13 cellular contexts compared by ENCODE assay signal in the genomic region with DNA sequence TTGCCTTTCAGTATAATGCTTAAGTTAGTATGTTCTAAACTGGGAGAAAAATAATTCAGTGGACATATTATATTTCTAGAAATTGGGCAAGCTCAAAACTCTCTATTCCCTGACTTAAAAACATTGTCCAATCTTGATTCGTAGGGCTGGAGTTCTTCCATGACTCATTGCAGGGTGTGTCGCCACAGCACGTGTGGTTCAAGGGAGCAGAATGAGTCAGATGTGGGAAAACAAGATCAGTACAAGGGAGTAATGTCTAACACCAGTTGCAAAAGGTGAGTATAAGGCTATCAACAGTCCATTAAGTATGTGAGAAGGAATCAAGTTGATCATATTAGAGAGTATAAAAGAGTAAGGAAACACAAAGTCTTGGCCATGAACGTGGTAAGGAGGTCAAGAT.
DNase-seq lines count a peak whose midpoint lies in the region; TF ChIP-seq lines count a peak whose summit lies in the region.
"Had no signal": no experiment of that assay in that cellular context is flagged by ENCODE, and none has a peak within 500 bp of the region (broad histone marks: within the 10 kb centered on the region; RNA-seq: fewer than 3 reads in every experiment).

No MANE protein-coding gene starts in this region.

- no peaks in the 10 kb centered on the region for H3F3A ChIP-seq in SU-DHL-6 (ENCODE audit: insufficient read depth)

- no peak overlapping the region for H3K4me3 Mint-ChIP-seq in MCF 10A (ENCODE audit: unreplicated experiment)

- H3K4me1 ChIP-seq in breast epithelium = no peaks in the 10 kb centered on the region
- H3K4me1 ChIP-seq: right lobe of liver, vagina had no signal

- no peak overlapping the region for H3K4me2 ChIP-seq in SU-DHL-6 (ENCODE audit: low read depth, low read length, poor library complexity, severe bottlenecking)

- BruUV-seq in MCF 10A (replicated peaks; lab: Mats Ljungman, UMichigan) = no TSS peak

- H3K27me3 Mint-ChIP-seq in MCF 10A (ENCODE audit: insufficient read depth, unreplicated experiment) = no peaks in the 10 kb centered on the region

- H3K9me3 ChIP-seq in breast epithelium (no peaks in the 10 kb centered on the region), SU-DHL-6 (ENCODE audit: insufficient read depth, low read length) (no peaks in the 10 kb centered on the region)
- H3K9me3 ChIP-seq: right lobe of liver, vagina had no signal

- no peak for TF ChIP-seq CTCF in MCF 10A (IDR thresholded peaks at IDR 0.05; ENCODE audit: unreplicated experiment)
- TF ChIP-seq CTCF in breast epithelium (IDR thresholded peaks at IDR 0.05) = no peak
- TF ChIP-seq CTCF in SU-DHL-6 (IDR thresholded peaks at IDR 0.05; ENCODE audit: insufficient read depth, low read length, poor library complexity, severe bottlenecking) = no peak
- no peak for TF ChIP-seq CTCF in foreskin fibroblast (IDR thresholded peaks at IDR 0.05; ENCODE audit: low read depth, low read length)
- no peak for TF ChIP-seq CTCF in GM13977 (IDR thresholded peaks at IDR 0.05; ENCODE audit: extremely low read depth, insufficient read depth, missing control alignments)

- H3K36me3 Mint-ChIP-seq in MCF 10A (ENCODE audit: insufficient read depth, unreplicated experiment) = no peaks in the 10 kb centered on the region

- in situ Hi-C loops in GM13977 (cut with MboI; ENCODE audit: low pct_unique_long_range_greater_than_20kb, low sequenced_read_pairs, unreplicated experiment) = no loop called here

- no peaks in the 10 kb centered on the region for H3K27me3 ChIP-seq in breast epithelium
- no peaks in the 10 kb centered on the region for H3K27me3 ChIP-seq in SU-DHL-6 (ENCODE audit: low read length)
- H3K27me3 ChIP-seq: right lobe of liver, vagina had no signal

- no peak overlapping the region for H3K4me3 ChIP-seq in breast epithelium
- H3K4me3 ChIP-seq in SU-DHL-6 (ENCODE audit: insufficient read depth, low read length, poor library complexity, severe bottlenecking) = no peak overlapping the region
- H3K4me3 ChIP-seq in foreskin fibroblast (ENCODE audit: low read depth in 1 of 2, low read length in 2 of 2) = no peak overlapping the region
- H3K4me3 ChIP-seq: right lobe of liver, vagina had no signal

- DNase-seq in MCF 10A (ENCODE audit: unreplicated experiment) (peak; percentile 96), breast epithelium (ENCODE audit: low spot score in 2 of 2) (no peak), foreskin fibroblast (peak; percentile 72 to 96), smooth muscle cell of the brain vasculature (ENCODE audit: low read depth, low spot score) (peak; percentile 9), GM13977 (ENCODE audit: low spot score) (no peak), NCI-H146 (lab: John Stamatoyannopoulos, UW) (no peak)
- no peak for DNase-seq in activated effector memory CD4-positive, alpha-beta T cell treated with anti-CD3 and anti-CD28 coated beads, Interleukin-2, amount 50 U/mL, for 16 hours
- DNase-seq: caudate nucleus, GF-D8, right lobe of liver, T1000 had no signal

- no peak for TF ChIP-seq POLR2A in breast epithelium (IDR thresholded peaks at IDR 0.05)

- H3K79me2 ChIP-seq in SU-DHL-6 (ENCODE audit: insufficient read depth, low read length) = no peaks in the 10 kb centered on the region

- H3K36me3 ChIP-seq in breast epithelium = no peaks in the 10 kb centered on the region
- H3K36me3 ChIP-seq in SU-DHL-6 (ENCODE audit: low read length) = no peaks in the 10 kb centered on the region
- H3K36me3 ChIP-seq: right lobe of liver, vagina had no signal

- no peaks in the 10 kb centered on the region for H3K9me2 ChIP-seq in SU-DHL-6 (replicated peaks; ENCODE audit: insufficient read depth, low read length)

- H3K27ac ChIP-seq in breast epithelium (no peak overlapping the region), SU-DHL-6 (ENCODE audit: low read depth, low read length) (no peak overlapping the region)
- H3K27ac ChIP-seq: right lobe of liver, vagina had no signal

- H3K4me1 Mint-ChIP-seq in MCF 10A (ENCODE audit: insufficient read depth, unreplicated experiment) = peaks cover 14% of the 10 kb centered on the region

- POLR2A ChIA-PET in MCF 10A (lab: Yijun Ruan, JAX) = interaction anchor here (0.9 kb wide), 1 partner anchor 888 kb away, joined by 3 read pairs; no protein-coding TSS in a partner anchor

- peak overlapping the region; percentile 89 for H3K27ac Mint-ChIP-seq in MCF 10A (ENCODE audit: low read depth, unreplicated experiment)

- H4K20me1 ChIP-seq in SU-DHL-6 (ENCODE audit: low read depth, low read length) = no peaks in the 10 kb centered on the region

- peak overlapping the region; percentile 2 for H2AFZ ChIP-seq in SU-DHL-6 (ENCODE audit: low read depth, low read length, severe bottlenecking)

- H3K9me3 Mint-ChIP-seq in MCF 10A (ENCODE audit: unreplicated experiment) = no peaks in the 10 kb centered on the region

- intact Hi-C loops in MCF 10A (cut with micrococcal nuclease) = loop anchor here (5.0 kb wide), 1 partner anchor 886 kb away; the partner anchor contains the start of gene TMTC2
- intact Hi-C loops in breast epithelium (cut with DNase I; ENCODE audit: low total_unique reads) = no loop called here

- CTCF ChIA-PET in MCF 10A (lab: Yijun Ruan, JAX) = no interaction called here

- no peak overlapping the region for H3K9ac ChIP-seq in SU-DHL-6 (ENCODE audit: low read length)

Comparison
In these comparisons a context has a peak if more than half of its experiments do, and no peak if none do; other contexts are left out.
1. DNase-seq: peak in MCF 10A (single experiment), foreskin fibroblast (2 of 2) and smooth muscle cell of the brain vasculature (single experiment); none in breast epithelium (0 of 2), GM13977 (single experiment), NCI-H146 (single experiment) and activated effector memory CD4-positive, alpha-beta T cell treated with anti-CD3 and anti-CD28 coated beads, Interleukin-2, amount 50 U/mL, for 16 hours (single experiment).